1 cellular context compared by ENCODE assay signal in the genomic region with DNA sequence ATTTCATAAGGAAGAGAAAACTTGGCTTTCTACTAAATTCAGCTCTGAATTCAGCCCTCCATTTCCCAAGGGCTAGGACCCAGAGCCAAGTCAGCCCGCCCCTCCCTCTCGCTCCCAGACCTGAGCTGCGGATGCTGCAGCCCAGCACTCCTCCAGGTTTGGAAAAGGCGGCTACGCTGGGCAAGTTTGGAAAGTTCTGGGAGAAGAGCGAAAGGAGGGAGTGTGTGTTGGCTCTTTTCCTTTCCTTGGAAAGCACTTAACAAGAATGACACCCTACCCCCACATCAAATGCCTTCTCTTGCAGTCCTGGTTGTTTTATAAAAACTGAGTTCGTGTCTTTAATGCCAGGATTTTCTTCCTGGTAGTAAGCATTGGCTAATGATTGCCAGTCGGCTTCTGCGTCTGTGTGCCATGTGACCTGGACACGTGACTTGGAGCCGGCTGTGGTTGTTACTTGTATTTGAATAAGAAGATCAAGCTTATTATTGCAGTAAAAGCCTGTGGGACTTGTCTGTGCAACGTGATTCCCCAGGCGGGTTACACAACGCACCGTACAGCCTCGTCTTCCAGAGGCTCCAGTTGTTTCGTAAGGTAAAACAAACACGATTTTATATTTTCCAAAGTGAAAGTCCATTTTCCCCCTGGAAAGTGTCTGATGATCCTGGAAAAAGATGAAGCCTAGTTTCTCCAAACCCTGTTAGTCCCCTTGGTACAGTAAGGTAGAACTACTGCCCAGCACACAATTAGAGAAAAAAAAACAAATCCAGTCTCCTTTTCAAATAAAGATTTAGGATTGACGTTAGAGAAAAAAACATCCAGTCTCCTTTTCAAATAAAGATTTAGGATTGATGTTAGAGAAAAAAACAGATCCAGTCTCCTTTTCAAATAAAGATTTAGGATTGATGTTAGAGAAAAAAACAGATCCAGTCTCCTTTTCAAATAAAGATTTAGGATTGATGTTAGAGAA.
A peak's percentile ranks its signal among the peaks of the same experiment; 100 is the strongest.
TF ChIP-seq lines count a peak whose summit lies in the region.

No MANE protein-coding gene starts in this region.

TF ChIP-seq in HepG2, 621 proteins besides CTCF, POLR2A, EP300 and RAD21 (continued from another document and continues in another):
- TF ChIP-seq, protein P1, sequence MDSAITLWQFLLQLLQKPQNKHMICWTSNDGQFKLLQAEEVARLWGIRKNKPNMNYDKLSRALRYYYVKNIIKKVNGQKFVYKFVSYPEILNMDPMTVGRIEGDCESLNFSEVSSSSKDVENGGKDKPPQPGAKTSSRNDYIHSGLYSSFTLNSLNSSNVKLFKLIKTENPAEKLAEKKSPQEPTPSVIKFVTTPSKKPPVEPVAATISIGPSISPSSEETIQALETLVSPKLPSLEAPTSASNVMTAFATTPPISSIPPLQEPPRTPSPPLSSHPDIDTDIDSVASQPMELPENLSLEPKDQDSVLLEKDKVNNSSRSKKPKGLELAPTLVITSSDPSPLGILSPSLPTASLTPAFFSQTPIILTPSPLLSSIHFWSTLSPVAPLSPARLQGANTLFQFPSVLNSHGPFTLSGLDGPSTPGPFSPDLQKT (CRISPR knock-in tag; IDR thresholded peaks at IDR 0.05; ENCODE audit: borderline replicate concordance), result no peak
- 0 out of 2 replicates have a peak, but pooled peaks have one; percentile 35 for TF ChIP-seq GATA4 (IDR thresholded peaks at IDR 0.05; ENCODE audit: borderline replicate concordance, low read depth)
- no peak for TF ChIP-seq SMAD9 (CRISPR knock-in tag; IDR thresholded peaks at IDR 0.05)
- TF ChIP-seq, protein P2, sequence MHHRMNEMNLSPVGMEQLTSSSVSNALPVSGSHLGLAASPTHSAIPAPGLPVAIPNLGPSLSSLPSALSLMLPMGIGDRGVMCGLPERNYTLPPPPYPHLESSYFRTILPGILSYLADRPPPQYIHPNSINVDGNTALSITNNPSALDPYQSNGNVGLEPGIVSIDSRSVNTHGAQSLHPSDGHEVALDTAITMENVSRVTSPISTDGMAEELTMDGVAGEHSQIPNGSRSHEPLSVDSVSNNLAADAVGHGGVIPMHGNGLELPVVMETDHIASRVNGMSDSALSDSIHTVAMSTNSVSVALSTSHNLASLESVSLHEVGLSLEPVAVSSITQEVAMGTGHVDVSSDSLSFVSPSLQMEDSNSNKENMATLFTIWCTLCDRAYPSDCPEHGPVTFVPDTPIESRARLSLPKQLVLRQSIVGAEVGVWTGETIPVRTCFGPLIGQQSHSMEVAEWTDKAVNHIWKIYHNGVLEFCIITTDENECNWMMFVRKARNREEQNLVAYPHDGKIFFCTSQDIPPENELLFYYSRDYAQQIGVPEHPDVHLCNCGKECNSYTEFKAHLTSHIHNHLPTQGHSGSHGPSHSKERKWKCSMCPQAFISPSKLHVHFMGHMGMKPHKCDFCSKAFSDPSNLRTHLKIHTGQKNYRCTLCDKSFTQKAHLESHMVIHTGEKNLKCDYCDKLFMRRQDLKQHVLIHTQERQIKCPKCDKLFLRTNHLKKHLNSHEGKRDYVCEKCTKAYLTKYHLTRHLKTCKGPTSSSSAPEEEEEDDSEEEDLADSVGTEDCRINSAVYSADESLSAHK (CRISPR knock-in tag; IDR thresholded peaks at IDR 0.05; ENCODE audit: borderline replicate concordance), result no peak
- no peak; the same call in 1 of the 2 replicates for TF ChIP-seq ZMYM3 (CRISPR knock-in tag; IDR thresholded peaks at IDR 0.05)
- TF ChIP-seq SSRP1 (CRISPR knock-in tag; IDR thresholded peaks at IDR 0.05), result no peak
- TF ChIP-seq, protein P3, sequence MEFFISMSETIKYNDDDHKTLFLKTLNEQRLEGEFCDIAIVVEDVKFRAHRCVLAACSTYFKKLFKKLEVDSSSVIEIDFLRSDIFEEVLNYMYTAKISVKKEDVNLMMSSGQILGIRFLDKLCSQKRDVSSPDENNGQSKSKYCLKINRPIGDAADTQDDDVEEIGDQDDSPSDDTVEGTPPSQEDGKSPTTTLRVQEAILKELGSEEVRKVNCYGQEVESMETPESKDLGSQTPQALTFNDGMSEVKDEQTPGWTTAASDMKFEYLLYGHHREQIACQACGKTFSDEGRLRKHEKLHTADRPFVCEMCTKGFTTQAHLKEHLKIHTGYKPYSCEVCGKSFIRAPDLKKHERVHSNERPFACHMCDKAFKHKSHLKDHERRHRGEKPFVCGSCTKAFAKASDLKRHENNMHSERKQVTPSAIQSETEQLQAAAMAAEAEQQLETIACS (CRISPR knock-in tag; IDR thresholded peaks at IDR 0.05), result no peak
- no peak for TF ChIP-seq MEIS1 (CRISPR knock-in tag; IDR thresholded peaks at IDR 0.05; ENCODE audit: borderline replicate concordance)
- TF ChIP-seq, protein P4, sequence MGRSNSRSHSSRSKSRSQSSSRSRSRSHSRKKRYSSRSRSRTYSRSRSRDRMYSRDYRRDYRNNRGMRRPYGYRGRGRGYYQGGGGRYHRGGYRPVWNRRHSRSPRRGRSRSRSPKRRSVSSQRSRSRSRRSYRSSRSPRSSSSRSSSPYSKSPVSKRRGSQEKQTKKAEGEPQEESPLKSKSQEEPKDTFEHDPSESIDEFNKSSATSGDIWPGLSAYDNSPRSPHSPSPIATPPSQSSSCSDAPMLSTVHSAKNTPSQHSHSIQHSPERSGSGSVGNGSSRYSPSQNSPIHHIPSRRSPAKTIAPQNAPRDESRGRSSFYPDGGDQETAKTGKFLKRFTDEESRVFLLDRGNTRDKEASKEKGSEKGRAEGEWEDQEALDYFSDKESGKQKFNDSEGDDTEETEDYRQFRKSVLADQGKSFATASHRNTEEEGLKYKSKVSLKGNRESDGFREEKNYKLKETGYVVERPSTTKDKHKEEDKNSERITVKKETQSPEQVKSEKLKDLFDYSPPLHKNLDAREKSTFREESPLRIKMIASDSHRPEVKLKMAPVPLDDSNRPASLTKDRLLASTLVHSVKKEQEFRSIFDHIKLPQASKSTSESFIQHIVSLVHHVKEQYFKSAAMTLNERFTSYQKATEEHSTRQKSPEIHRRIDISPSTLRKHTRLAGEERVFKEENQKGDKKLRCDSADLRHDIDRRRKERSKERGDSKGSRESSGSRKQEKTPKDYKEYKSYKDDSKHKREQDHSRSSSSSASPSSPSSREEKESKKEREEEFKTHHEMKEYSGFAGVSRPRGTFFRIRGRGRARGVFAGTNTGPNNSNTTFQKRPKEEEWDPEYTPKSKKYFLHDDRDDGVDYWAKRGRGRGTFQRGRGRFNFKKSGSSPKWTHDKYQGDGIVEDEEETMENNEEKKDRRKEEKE (IDR thresholded peaks at IDR 0.05), result no peak
- TF ChIP-seq CBX1 (IDR thresholded peaks at IDR 0.05; ENCODE audit: low read depth), result no peak
- TF ChIP-seq PRMT3 (CRISPR knock-in tag; IDR thresholded peaks at IDR 0.05; ENCODE audit: borderline replicate concordance, low read depth), result no peak
- no peak for TF ChIP-seq MTA1 (CRISPR knock-in tag; IDR thresholded peaks at IDR 0.05; ENCODE audit: borderline replicate concordance)
- no peak for TF ChIP-seq ZNF251 (CRISPR knock-in tag; IDR thresholded peaks at IDR 0.05)
- TF ChIP-seq KLF13 (CRISPR knock-in tag; IDR thresholded peaks at IDR 0.05), result no peak
- TF ChIP-seq NONO (IDR thresholded peaks at IDR 0.05), result no peak
- TF ChIP-seq NONO (CRISPR knock-in tag; conservative IDR thresholded peaks at IDR 0.05), result no peak
- no peak for TF ChIP-seq PPARG (CRISPR knock-in tag; conservative IDR thresholded peaks at IDR 0.05)
- TF ChIP-seq WIZ (CRISPR knock-in tag; IDR thresholded peaks at IDR 0.05), result no peak
- TF ChIP-seq GFI1 (CRISPR knock-in tag; IDR thresholded peaks at IDR 0.05; ENCODE audit: borderline replicate concordance), result no peak
- TF ChIP-seq SP140L (CRISPR knock-in tag; IDR thresholded peaks at IDR 0.05; ENCODE audit: borderline replicate concordance), result no peak
- no peak for TF ChIP-seq PLRG1 (conservative IDR thresholded peaks at IDR 0.05)
- TF ChIP-seq, protein P5, sequence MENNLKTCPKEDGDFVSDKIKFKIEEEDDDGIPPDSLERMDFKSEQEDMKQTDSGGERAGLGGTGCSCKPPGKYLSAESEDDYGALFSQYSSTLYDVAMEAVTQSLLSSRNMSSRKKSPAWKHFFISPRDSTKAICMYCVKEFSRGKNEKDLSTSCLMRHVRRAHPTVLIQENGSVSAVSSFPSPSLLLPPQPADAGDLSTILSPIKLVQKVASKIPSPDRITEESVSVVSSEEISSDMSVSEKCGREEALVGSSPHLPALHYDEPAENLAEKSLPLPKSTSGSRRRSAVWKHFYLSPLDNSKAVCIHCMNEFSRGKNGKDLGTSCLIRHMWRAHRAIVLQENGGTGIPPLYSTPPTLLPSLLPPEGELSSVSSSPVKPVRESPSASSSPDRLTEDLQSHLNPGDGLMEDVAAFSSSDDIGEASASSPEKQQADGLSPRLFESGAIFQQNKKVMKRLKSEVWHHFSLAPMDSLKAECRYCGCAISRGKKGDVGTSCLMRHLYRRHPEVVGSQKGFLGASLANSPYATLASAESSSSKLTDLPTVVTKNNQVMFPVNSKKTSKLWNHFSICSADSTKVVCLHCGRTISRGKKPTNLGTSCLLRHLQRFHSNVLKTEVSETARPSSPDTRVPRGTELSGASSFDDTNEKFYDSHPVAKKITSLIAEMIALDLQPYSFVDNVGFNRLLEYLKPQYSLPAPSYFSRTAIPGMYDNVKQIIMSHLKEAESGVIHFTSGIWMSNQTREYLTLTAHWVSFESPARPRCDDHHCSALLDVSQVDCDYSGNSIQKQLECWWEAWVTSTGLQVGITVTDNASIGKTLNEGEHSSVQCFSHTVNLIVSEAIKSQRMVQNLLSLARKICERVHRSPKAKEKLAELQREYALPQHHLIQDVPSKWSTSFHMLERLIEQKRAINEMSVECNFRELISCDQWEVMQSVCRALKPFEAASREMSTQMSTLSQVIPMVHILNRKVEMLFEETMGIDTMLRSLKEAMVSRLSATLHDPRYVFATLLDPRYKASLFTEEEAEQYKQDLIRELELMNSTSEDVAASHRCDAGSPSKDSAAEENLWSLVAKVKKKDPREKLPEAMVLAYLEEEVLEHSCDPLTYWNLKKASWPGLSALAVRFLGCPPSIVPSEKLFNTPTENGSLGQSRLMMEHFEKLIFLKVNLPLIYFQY (CRISPR knock-in tag; IDR thresholded peaks at IDR 0.05; ENCODE audit: borderline replicate concordance), result no peak
- TF ChIP-seq, protein P6, sequence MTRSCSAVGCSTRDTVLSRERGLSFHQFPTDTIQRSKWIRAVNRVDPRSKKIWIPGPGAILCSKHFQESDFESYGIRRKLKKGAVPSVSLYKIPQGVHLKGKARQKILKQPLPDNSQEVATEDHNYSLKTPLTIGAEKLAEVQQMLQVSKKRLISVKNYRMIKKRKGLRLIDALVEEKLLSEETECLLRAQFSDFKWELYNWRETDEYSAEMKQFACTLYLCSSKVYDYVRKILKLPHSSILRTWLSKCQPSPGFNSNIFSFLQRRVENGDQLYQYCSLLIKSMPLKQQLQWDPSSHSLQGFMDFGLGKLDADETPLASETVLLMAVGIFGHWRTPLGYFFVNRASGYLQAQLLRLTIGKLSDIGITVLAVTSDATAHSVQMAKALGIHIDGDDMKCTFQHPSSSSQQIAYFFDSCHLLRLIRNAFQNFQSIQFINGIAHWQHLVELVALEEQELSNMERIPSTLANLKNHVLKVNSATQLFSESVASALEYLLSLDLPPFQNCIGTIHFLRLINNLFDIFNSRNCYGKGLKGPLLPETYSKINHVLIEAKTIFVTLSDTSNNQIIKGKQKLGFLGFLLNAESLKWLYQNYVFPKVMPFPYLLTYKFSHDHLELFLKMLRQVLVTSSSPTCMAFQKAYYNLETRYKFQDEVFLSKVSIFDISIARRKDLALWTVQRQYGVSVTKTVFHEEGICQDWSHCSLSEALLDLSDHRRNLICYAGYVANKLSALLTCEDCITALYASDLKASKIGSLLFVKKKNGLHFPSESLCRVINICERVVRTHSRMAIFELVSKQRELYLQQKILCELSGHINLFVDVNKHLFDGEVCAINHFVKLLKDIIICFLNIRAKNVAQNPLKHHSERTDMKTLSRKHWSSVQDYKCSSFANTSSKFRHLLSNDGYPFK (CRISPR knock-in tag; IDR thresholded peaks at IDR 0.05; ENCODE audit: borderline replicate concordance), result peak; percentile 66; the same call in 1 of the 2 replicates
- TF ChIP-seq ZNF3 (CRISPR knock-in tag; IDR thresholded peaks at IDR 0.05), result no peak
- TF ChIP-seq AGO1 (IDR thresholded peaks at IDR 0.05; ENCODE audit: low read depth, low read length, poor library complexity, severe bottlenecking), result no peak
- no peak; the same call in 1 of the 2 replicates for TF ChIP-seq STAG1 (CRISPR knock-in tag; IDR thresholded peaks at IDR 0.05)
- TF ChIP-seq CCDC6 (CRISPR knock-in tag; IDR thresholded peaks at IDR 0.05), result 0 out of 2 replicates have a peak, but pooled peaks have one; percentile 40
- no peak for TF ChIP-seq FOXP1 (IDR thresholded peaks at IDR 0.05)
- peak; percentile 59 for TF ChIP-seq FOXP1 (CRISPR knock-in tag; IDR thresholded peaks at IDR 0.05)
- TF ChIP-seq, protein P7, sequence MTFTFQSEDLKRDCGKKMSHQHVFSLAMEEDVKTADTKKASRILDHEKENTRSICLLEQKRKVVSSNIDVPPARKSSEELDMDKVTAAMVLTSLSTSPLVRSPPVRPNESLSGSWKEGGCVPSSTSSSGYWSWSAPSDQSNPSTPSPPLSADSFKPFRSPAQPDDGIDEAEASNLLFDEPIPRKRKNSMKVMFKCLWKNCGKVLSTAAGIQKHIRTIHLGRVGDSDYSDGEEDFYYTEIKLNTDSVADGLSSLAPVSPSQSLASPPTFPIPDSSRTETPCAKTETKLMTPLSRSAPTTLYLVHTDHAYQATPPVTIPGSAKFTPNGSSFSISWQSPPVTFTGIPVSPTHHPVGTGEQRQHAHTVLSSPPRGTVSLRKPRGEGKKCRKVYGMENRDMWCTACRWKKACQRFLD (CRISPR knock-in tag; IDR thresholded peaks at IDR 0.05; ENCODE audit: borderline replicate concordance), result no peak
- TF ChIP-seq ZNF660 (CRISPR knock-in tag; IDR thresholded peaks at IDR 0.05; ENCODE audit: borderline replicate concordance, low read depth), result no peak
- no peak for TF ChIP-seq RFX1 (IDR thresholded peaks at IDR 0.05)
- TF ChIP-seq TP53 (CRISPR knock-in tag; conservative IDR thresholded peaks at IDR 0.05), result no peak
- peak; percentile 60; the same call in 1 of the 2 replicates for TF ChIP-seq MIER3 (CRISPR knock-in tag; IDR thresholded peaks at IDR 0.05; ENCODE audit: borderline replicate concordance)
- no peak for TF ChIP-seq ZSCAN22 (CRISPR knock-in tag; IDR thresholded peaks at IDR 0.05)
- TF ChIP-seq, protein P8, sequence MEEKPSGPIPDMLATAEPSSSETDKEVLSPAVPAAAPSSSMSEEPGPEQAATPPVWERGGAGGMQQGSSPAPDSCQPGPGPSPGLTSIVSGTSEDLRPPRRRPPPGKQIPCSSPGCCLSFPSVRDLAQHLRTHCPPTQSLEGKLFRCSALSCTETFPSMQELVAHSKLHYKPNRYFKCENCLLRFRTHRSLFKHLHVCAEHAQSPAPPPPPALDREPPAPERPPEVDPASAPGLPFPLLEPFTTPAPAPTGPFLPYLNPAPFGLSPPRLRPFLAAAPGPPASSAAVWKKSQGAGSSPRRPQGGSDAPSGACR (CRISPR knock-in tag; IDR thresholded peaks at IDR 0.05), result no peak
- TF ChIP-seq RNF2 (conservative IDR thresholded peaks at IDR 0.05; ENCODE audit: low read depth), result no peak
- TF ChIP-seq ZNF567 (CRISPR knock-in tag; IDR thresholded peaks at IDR 0.05; ENCODE audit: borderline replicate concordance), result no peak
- no peak for TF ChIP-seq FOXC1 (CRISPR knock-in tag; IDR thresholded peaks at IDR 0.05; ENCODE audit: borderline replicate concordance)
- 0 out of 2 replicates have a peak, but pooled peaks have one; percentile 54 for TF ChIP-seq YEATS4 (CRISPR knock-in tag; IDR thresholded peaks at IDR 0.05; ENCODE audit: borderline replicate concordance)
- TF ChIP-seq HIVEP1 (CRISPR knock-in tag; IDR thresholded peaks at IDR 0.05), result no peak
- TF ChIP-seq ZNF343 (CRISPR knock-in tag; IDR thresholded peaks at IDR 0.05), result peak; percentile 82; the same call in 1 of the 2 replicates
- no peak for TF ChIP-seq RELA (CRISPR knock-in tag; IDR thresholded peaks at IDR 0.05)
- no peak for TF ChIP-seq ISX (CRISPR knock-in tag; conservative IDR thresholded peaks at IDR 0.05)
